Comparison of ENCODE assay signal across 8 cellular contexts in genomic region chr6:70956451-70957283, GRCh38. TPM values are rescaled to one million over a fixed set of nuclear protein-coding genes. Genes with fewer than 3 reads are reported as not detected.
A peak's percentile ranks its signal among the peaks of the same experiment; 100 is the strongest.
DNase-seq lines count a peak whose midpoint lies in the region; ATAC-seq and TF ChIP-seq lines count a peak whose summit lies in the region.

Gene B3GAT2, minus strand, starts transcription at chr6:70957060. Its CDS starts 631 bp downstream, at chr6:70956429.

- H3K36me3 ChIP-seq in body of pancreas (replicated peaks in 1 of 2; ENCODE audit: insufficient read depth in 1 of 2, low read depth in 2 of 2) = no peaks in the 10 kb centered on the region
- H3K36me3 ChIP-seq in skeletal muscle tissue (ENCODE audit: control insufficient read depth in 3 of 3, insufficient read depth in 3 of 3, low read length in 3 of 3) = no peaks in the 10 kb centered on the region

- H3K9me3 ChIP-seq in body of pancreas (no peaks in the 10 kb centered on the region), skeletal muscle tissue (ENCODE audit: control insufficient read depth in 3 of 3, low read length in 3 of 3) (no peaks in the 10 kb centered on the region)

- H3K4me1 ChIP-seq in body of pancreas (peaks cover 20% of the 10 kb centered on the region), skeletal muscle tissue (ENCODE audit: control insufficient read depth in 3 of 3, insufficient read depth in 3 of 3, low read length in 3 of 3) (peaks cover 13 to 20% (median 17%) of the 10 kb centered on the region in 3 donors)

- no peak for TF ChIP-seq CTCF in body of pancreas (IDR thresholded peaks at IDR 0.05)

- TF ChIP-seq POLR2A in body of pancreas (IDR thresholded peaks at IDR 0.05) = no peak

- H3K27ac ChIP-seq in body of pancreas (no peak within 1 kb of the TSS), skeletal muscle tissue (ENCODE audit: low read depth, low read length) (no peak within 1 kb of the TSS)

- ATAC-seq in GM21526 (IDR thresholded peaks at IDR 0.05; ENCODE audit: low FRiP score, unreplicated experiment) = peak; percentile 14
- peak; percentile 21 for ATAC-seq in body of pancreas
- no peak for ATAC-seq in HG02970 (IDR thresholded peaks at IDR 0.05; ENCODE audit: low FRiP score, unreplicated experiment)

- H3K27me3 ChIP-seq in body of pancreas = no peaks in the 10 kb centered on the region
- H3K27me3 ChIP-seq in skeletal muscle tissue (ENCODE audit: control insufficient read depth in 3 of 3, insufficient read depth in 3 of 3, low read length in 3 of 3) = peaks cover 24 to 45% (median 29%) of the 10 kb centered on the region in 3 donors

- DNase-seq in EH (ENCODE audit: low read depth) = peak; percentile 36
- peak; percentile 9 to 30 for DNase-seq in NCI-H1930 (lab: John Stamatoyannopoulos, UW)
- peak in 3 of 4 donors; percentile 16 to 27 (median 20) for DNase-seq in body of pancreas
- DNase-seq in iPS-NIHi7 (ENCODE audit: extremely low spot score) = peak; percentile 52
- no peak for DNase-seq in dedifferentiated amniotic fluid mesenchymal stem cell (ENCODE audit: extremely low spot score)

- peak within 1 kb of the TSS; percentile 14 to 64 (median 23) for H3K9ac ChIP-seq in skeletal muscle tissue (ENCODE audit: low read depth in 1 of 3, low read length in 3 of 3)

- H3K4me3 ChIP-seq in body of pancreas = peak within 1 kb of the TSS; percentile 5 to 40
- peak within 1 kb of the TSS; percentile 60 to 74 (median 66) for H3K4me3 ChIP-seq in skeletal muscle tissue (ENCODE audit: low read length in 3 of 3)

- 1% methylated on average over 36 to 81 of the region's 83 CpGs for WGBS in body of pancreas, 2 donors

- intact Hi-C loops in body of pancreas (cut with DNase I) = no loop called here

RNA-seq across cellular contexts. Expression of gene B3GAT2, which starts in this region (rescaled TPM):
- total RNA-seq in body of pancreas (not detected), skeletal muscle tissue (0.52 TPM)

Comparison
In these comparisons a context has a peak if more than half of its experiments do, and no peak if none do; other contexts are left out.
1. Peak in DNase-seq, ATAC-seq and H3K4me3 ChIP-seq in body of pancreas; RNA of the gene not detected or under 1 TPM.